In genomic region chr2:109180786-109181185, GRCh38 we compare ENCODE assay signal across 23 cellular contexts. TPM values are rescaled to one million over a fixed set of nuclear protein-coding genes. Genes with fewer than 3 reads are reported as not detected.
DNase-seq lines count a peak whose midpoint lies in the region; ATAC-seq, FAIRE-seq and TF ChIP-seq lines count a peak whose summit lies in the region.
"Had no signal": no experiment of that assay in that cellular context is flagged by ENCODE, and none has a peak within 500 bp of the region (broad histone marks: within the 10 kb centered on the region; RNA-seq: fewer than 3 reads in every experiment).

No MANE protein-coding gene starts in this region.

- peaks cover 10% of the 10 kb centered on the region for H3K9me3 Mint-ChIP-seq in CD8-positive, alpha-beta T cell

- ATAC-seq in CD8-positive, alpha-beta T cell: no peak
- ATAC-seq: A549, PC-3, SK-N-SH treated with all-trans-retinoic acid at 6 μM for 48 hours had no signal

- H3K4me1 ChIP-seq in sigmoid colon: peaks cover 0 to 46% (median 35%) of the 10 kb centered on the region in 4 donors
- H3K4me1 ChIP-seq in CD8-positive, alpha-beta T cell (ENCODE audit: insufficient read depth, low read length): no peaks in the 10 kb centered on the region

- peaks cover 21% of the 10 kb centered on the region for H3K4me1 Mint-ChIP-seq in CD8-positive, alpha-beta T cell (ENCODE audit: low read depth)
- H3K4me1 Mint-ChIP-seq: CD4-positive, alpha-beta memory T cell had no signal

- no peak overlapping the region for H3K4me3 Mint-ChIP-seq in CD8-positive, alpha-beta T cell

- TF ChIP-seq EP300 in sigmoid colon (IDR thresholded peaks at IDR 0.05): no peak

- peak; percentile 48 for FAIRE-seq in HTR-8/SVneo (lab: Jason Lieb, UNC)
- FAIRE-seq: A549, GM18507 had no signal

- CTCF ChIA-PET in CD8-positive, alpha-beta T cell (lab: Charles Lee): no interaction called here

- no peaks in the 10 kb centered on the region for H3K27me3 Mint-ChIP-seq in CD8-positive, alpha-beta T cell (ENCODE audit: low read depth)

- H3K4me3 ChIP-seq in astrocyte of the spinal cord (ENCODE audit: low read depth, low read length) (no peak overlapping the region), fibroblast of pulmonary artery (replicated peaks; ENCODE audit: low read depth, low read length) (no peak overlapping the region), sigmoid colon (no peak overlapping the region)
- H3K4me3 ChIP-seq in CD8-positive, alpha-beta T cell (ENCODE audit: low read depth, low read length): no peak overlapping the region
- H3K4me3 ChIP-seq: A549 had no signal

- no peaks in the 10 kb centered on the region for H3K36me3 ChIP-seq in sigmoid colon
- no peaks in the 10 kb centered on the region for H3K36me3 ChIP-seq in CD8-positive, alpha-beta T cell (ENCODE audit: insufficient read depth, low read length)

- POLR2A ChIA-PET in CD8-positive, alpha-beta T cell (lab: Charles Lee): no interaction called here

- TF ChIP-seq CTCF in astrocyte of the spinal cord (IDR thresholded peaks at IDR 0.05; ENCODE audit: low read depth, low read length) (no peak), fibroblast of pulmonary artery (IDR thresholded peaks at IDR 0.05; ENCODE audit: low read length, missing control alignments) (no peak), sigmoid colon (IDR thresholded peaks at IDR 0.05) (no peak)
- TF ChIP-seq CTCF in CD8-positive, alpha-beta T cell (IDR thresholded peaks at IDR 0.05): no peak

- no peak for TF ChIP-seq POLR2A in sigmoid colon (IDR thresholded peaks at IDR 0.05)

- intact Hi-C loops in sigmoid colon (cut with DNase I): no loop called here
- intact Hi-C loops in CD8-positive, alpha-beta T cell (cut with DNase I, micrococcal nuclease): no loop called here

- no peak for DNase-seq in HTR-8/SVneo (ENCODE audit: insufficient read length, low spot score)
- peak; percentile 49 for DNase-seq in astrocyte of the spinal cord (ENCODE audit: low read depth, low spot score)
- peak; percentile 53 for DNase-seq in fibroblast of pulmonary artery (ENCODE audit: low read depth)
- peak; percentile 29 for DNase-seq in sigmoid colon
- DNase-seq in cerebellar nuclear complex (lab: John Stamatoyannopoulos, UW): no peak
- no peak for DNase-seq in activated naive CD4-positive, alpha-beta T cell treated with anti-CD3 and anti-CD28 coated beads, Interleukin-2, amount 50 U/mL, for 16 hours
- DNase-seq in CD8-positive, alpha-beta T cell: no peak
- DNase-seq: C1 segment of cervical spinal cord; CD4-positive, alpha-beta memory T cell; DMS 273 treated with DMSO at 0.1 percent for 48 hours; DMS79 treated with DMSO at 0.1 percent for 48 hours; H7; KBM-7; MM.1S; NCI-H2029; NCI-H446; NCI-H524 treated with DMSO at 0.1 percent for 48 hours; NCI-H774; NK-92 treated with Interleukin-12 subunit alpha and Interleukin-12 subunit beta, amount 100 ng/mL, for 24 hours; PC-3 had no signal

- H3K27ac ChIP-seq in sigmoid colon: no peak overlapping the region
- H3K27ac ChIP-seq in CD8-positive, alpha-beta T cell (ENCODE audit: low read depth, low read length): no peak overlapping the region
- H3K27ac ChIP-seq: A549 had no signal

- no peaks in the 10 kb centered on the region for H3K27me3 ChIP-seq in sigmoid colon
- H3K27me3 ChIP-seq in CD8-positive, alpha-beta T cell (ENCODE audit: insufficient read depth, low read length): no peaks in the 10 kb centered on the region

- in situ Hi-C loops in astrocyte of the spinal cord (cut with HindIII; ENCODE audit: low sequenced_read_pairs): no loop called here

- H3K27ac Mint-ChIP-seq in CD8-positive, alpha-beta T cell: no peak overlapping the region
- H3K27ac Mint-ChIP-seq: CD4-positive, alpha-beta memory T cell had no signal

- 81 to 89% methylated on average over 3 of the region's 3 CpGs for WGBS in sigmoid colon, 2 donors

- no peaks in the 10 kb centered on the region for H3K9me3 ChIP-seq in sigmoid colon
- H3K9me3 ChIP-seq in CD8-positive, alpha-beta T cell (ENCODE audit: low read length): no peaks in the 10 kb centered on the region

- H3K36me3 Mint-ChIP-seq in CD8-positive, alpha-beta T cell: peaks cover 9% of the 10 kb centered on the region

RNA-seq across cellular contexts. Expression of gene SH3RF3, which starts 51.8 kb away (rescaled TPM):
- total RNA-seq in sigmoid colon: 10 to 100 TPM in 1 of 4 donors, 1 to 10 TPM in 3; 1.6 to 10.0 (median 7.6) TPM
- polyA plus RNA-seq in sigmoid colon: 1 to 10 TPM in 2 of 3 donors, under 1 TPM in 1; 0.69 to 3.4 (median 1.2) TPM
- total RNA-seq in CD8-positive, alpha-beta T cell: 1 to 10 TPM; 6.3 to 6.4 TPM

Comparison
In these comparisons a context has a peak if more than half of its experiments do, and no peak if none do; other contexts are left out.
1. DNase-seq: peak in astrocyte of the spinal cord (single experiment), fibroblast of pulmonary artery (single experiment) and sigmoid colon (single experiment); none in HTR-8/SVneo (single experiment), cerebellar nuclear complex (0 of 2), activated naive CD4-positive, alpha-beta T cell treated with anti-CD3 and anti-CD28 coated beads, Interleukin-2, amount 50 U/mL, for 16 hours (single experiment) and CD8-positive, alpha-beta T cell (0 of 7).